ENCODE assay signal across 2 cellular contexts in the genomic region with DNA sequence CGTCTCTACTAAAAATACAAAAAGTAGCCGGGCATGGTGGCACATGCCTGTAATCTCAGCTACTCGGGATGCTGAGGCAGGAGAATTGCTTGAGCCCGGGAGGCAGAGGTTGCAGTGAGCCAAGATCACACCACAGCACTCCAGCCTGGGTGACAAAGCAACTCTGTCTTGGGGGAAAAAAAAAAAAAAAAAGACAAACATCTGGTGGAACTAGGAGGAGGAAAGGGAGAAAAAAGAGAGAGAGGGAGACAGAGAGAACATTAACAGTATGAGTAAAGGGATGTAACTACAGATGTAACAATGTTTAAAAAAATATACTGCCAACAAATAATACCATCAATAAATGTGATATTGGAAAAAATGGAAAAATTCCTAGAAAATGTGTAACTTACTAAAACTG. TPM values are rescaled to one million over a fixed set of nuclear protein-coding genes. Genes with fewer than 3 reads are reported as not detected.
"Had no signal": no experiment of that assay in that cellular context is flagged by ENCODE, and none has a peak within 500 bp of the region (broad histone marks: within the 10 kb centered on the region; RNA-seq: fewer than 3 reads in every experiment).

No MANE protein-coding gene starts in this region.

RNA-seq across cellular contexts. Expression of a gene that starts 32.3 kb away (rescaled TPM):
- total RNA-seq: activated naive CD4-positive, alpha-beta T cell treated with anti-CD3 and anti-CD28 coated beads, Interleukin-2, amount 50 U/mL, for 72 hours; activated naive CD8-positive, alpha-beta T cell treated with anti-CD3 and anti-CD28 coated beads, Interleukin-2, amount 10 ng/mL, durations not matched to agents 7 days and 5 days had no signal
